In the genomic region with DNA sequence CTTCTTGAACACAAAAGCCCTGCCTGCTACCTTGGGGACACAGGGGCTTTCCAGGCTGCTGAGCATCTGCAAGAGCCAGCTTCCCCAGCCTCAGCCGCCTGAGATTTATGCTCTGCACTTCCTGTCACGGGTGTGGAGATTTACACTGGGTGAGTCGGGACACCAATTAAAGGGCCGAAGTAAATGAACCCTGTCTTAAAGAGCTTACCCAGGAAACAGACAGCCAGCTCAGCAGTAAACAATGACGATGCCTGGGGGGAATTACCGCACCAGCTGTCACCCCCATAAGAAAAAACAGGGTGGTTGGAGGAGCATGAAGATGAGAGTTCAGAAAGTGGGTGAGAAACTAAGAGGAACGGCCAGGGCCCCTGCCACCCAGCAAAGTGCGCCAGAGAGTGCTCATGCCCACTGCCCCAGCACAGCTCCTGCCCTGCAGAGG, we compare ENCODE assay signal across 8 cellular contexts. TPM values are rescaled to one million over a fixed set of nuclear protein-coding genes. Genes with fewer than 3 reads are reported as not detected.
DNase-seq lines count a peak whose midpoint lies in the region; ATAC-seq lines count a peak whose summit lies in the region.

No MANE protein-coding gene starts in this region.

- ATAC-seq in GM19397 (IDR thresholded peaks at IDR 0.05; ENCODE audit: unreplicated experiment), result peak; percentile 81
- ATAC-seq in HG03520 (IDR thresholded peaks at IDR 0.05; ENCODE audit: unreplicated experiment), result peak; percentile 79
- ATAC-seq in GM21526 (IDR thresholded peaks at IDR 0.05; ENCODE audit: low FRiP score, unreplicated experiment), result no peak

- DNase-seq in EL (peak; percentile 69), astrocyte of the hippocampus (ENCODE audit: low read depth, low spot score) (peak; percentile 47), renal cortical epithelial cell (ENCODE audit: low read depth) (peak; percentile 91), SHP77 (lab: John Stamatoyannopoulos, UW) (no peak), cerebellar nuclear complex (lab: John Stamatoyannopoulos, UW) (no peak)

RNA-seq across cellular contexts. Expression of a gene that starts 37.5 kb away (rescaled TPM):
- 5.9 and 23.8 TPM in 2 replicates for total RNA-seq in renal cortical epithelial cell

Comparison
In these comparisons a context has a peak if more than half of its experiments do, and no peak if none do; other contexts are left out.
1. DNase-seq: peak in EL (single experiment), astrocyte of the hippocampus (single experiment) and renal cortical epithelial cell (single experiment); none in SHP77 (0 of 2) and cerebellar nuclear complex (0 of 2).